2 cellular contexts compared by ENCODE assay signal in the genomic region with DNA sequence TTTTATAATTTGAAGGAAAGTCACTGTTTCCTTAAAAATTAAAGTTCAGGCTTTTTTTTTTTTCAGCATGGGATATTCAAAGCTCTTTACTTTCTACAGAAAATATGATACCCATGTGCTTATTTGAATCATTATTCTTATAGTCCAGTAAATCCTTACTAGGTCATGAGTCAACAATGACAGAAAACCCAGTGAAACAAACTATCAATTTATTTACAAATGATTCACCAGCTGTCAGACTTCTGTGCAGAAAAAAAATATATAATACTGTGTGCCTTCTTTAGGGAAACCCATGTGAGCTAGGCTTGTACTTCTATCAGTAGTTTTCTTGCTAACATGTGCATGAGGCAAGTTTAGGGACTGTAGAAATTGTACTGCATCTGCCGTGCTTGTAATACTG.
TF ChIP-seq lines count a peak whose summit lies in the region.

No MANE protein-coding gene starts in this region.

TF ChIP-seq in WTC11, 78 proteins besides CTCF, POLR2A, EP300 and RAD21:
- TF ChIP-seq HMGA2 (CRISPR knock-in tag; IDR thresholded peaks at IDR 0.05) (no peak), ZNF416 (CRISPR knock-in tag; IDR thresholded peaks at IDR 0.05) (no peak), ZNF138 (CRISPR knock-in tag; conservative IDR thresholded peaks at IDR 0.05) (no peak), PRRX2 (CRISPR knock-in tag; IDR thresholded peaks at IDR 0.05) (no peak), RELA (CRISPR knock-in tag; IDR thresholded peaks at IDR 0.05; ENCODE audit: borderline replicate concordance) (no peak), ZNF121 (CRISPR knock-in tag; IDR thresholded peaks at IDR 0.05) (no peak)
- TF ChIP-seq, protein P1, sequence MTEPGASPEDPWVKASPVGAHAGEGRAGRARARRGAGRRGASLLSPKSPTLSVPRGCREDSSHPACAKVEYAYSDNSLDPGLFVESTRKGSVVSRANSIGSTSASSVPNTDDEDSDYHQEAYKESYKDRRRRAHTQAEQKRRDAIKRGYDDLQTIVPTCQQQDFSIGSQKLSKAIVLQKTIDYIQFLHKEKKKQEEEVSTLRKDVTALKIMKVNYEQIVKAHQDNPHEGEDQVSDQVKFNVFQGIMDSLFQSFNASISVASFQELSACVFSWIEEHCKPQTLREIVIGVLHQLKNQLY (CRISPR knock-in tag; IDR thresholded peaks at IDR 0.05), result no peak
- TF ChIP-seq, protein P2, sequence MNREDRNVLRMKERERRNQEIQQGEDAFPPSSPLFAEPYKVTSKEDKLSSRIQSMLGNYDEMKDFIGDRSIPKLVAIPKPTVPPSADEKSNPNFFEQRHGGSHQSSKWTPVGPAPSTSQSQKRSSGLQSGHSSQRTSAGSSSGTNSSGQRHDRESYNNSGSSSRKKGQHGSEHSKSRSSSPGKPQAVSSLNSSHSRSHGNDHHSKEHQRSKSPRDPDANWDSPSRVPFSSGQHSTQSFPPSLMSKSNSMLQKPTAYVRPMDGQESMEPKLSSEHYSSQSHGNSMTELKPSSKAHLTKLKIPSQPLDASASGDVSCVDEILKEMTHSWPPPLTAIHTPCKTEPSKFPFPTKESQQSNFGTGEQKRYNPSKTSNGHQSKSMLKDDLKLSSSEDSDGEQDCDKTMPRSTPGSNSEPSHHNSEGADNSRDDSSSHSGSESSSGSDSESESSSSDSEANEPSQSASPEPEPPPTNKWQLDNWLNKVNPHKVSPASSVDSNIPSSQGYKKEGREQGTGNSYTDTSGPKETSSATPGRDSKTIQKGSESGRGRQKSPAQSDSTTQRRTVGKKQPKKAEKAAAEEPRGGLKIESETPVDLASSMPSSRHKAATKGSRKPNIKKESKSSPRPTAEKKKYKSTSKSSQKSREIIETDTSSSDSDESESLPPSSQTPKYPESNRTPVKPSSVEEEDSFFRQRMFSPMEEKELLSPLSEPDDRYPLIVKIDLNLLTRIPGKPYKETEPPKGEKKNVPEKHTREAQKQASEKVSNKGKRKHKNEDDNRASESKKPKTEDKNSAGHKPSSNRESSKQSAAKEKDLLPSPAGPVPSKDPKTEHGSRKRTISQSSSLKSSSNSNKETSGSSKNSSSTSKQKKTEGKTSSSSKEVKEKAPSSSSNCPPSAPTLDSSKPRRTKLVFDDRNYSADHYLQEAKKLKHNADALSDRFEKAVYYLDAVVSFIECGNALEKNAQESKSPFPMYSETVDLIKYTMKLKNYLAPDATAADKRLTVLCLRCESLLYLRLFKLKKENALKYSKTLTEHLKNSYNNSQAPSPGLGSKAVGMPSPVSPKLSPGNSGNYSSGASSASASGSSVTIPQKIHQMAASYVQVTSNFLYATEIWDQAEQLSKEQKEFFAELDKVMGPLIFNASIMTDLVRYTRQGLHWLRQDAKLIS (CRISPR knock-in tag; IDR thresholded peaks at IDR 0.05; ENCODE audit: borderline replicate concordance), result no peak
- TF ChIP-seq, protein P3, sequence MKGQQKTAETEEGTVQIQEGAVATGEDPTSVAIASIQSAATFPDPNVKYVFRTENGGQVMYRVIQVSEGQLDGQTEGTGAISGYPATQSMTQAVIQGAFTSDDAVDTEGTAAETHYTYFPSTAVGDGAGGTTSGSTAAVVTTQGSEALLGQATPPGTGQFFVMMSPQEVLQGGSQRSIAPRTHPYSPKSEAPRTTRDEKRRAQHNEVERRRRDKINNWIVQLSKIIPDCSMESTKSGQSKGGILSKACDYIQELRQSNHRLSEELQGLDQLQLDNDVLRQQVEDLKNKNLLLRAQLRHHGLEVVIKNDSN (CRISPR knock-in tag; IDR thresholded peaks at IDR 0.05), result no peak
TF ChIP-seq in WTC11: peak in this region for 0.

TF ChIP-seq in HepG2, 621 proteins besides CTCF, POLR2A, EP300 and RAD21:
- no peak for TF ChIP-seq ZNF768 (CRISPR knock-in tag; IDR thresholded peaks at IDR 0.05)
